15 cellular contexts compared by ENCODE assay signal in the genomic region with DNA sequence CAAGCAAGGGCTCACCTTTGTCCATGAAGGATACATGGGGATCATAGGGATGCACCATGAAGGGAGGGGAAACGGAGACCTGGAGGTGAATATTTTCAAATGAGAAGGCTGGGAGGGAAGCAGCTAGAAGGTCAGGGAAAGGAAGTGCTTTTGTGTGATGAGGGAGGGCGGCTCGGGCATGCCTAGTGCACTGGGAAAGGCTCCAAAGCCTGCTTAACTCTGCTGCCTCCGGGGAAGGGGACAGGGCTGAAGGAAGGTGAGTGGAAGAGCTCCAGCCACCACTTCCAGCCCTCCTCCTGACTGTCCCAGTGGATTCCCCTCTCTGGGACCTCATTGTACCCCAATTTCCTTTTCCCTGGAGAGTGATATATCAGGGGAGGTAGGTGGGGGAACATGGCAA.
DNase-seq lines count a peak whose midpoint lies in the region; ATAC-seq and TF ChIP-seq lines count a peak whose summit lies in the region.
"Had no signal": no experiment of that assay in that cellular context is flagged by ENCODE, and none has a peak within 500 bp of the region (broad histone marks: within the 10 kb centered on the region; RNA-seq: fewer than 3 reads in every experiment).

No MANE protein-coding gene starts in this region.

- H3K4me1 ChIP-seq in foreskin keratinocyte, result peaks cover 9% of the 10 kb centered on the region
- peaks cover 0 to 5% (median 0%) of the 10 kb centered on the region in 6 donors for H3K4me1 ChIP-seq in spleen
- H3K4me1 ChIP-seq: BLaER1 treated with 17β-estradiol and CSF1 and Interleukin-3, amounts not matched to agents 10 nM and 100 nM had no signal

- ATAC-seq in foreskin keratinocyte, result no peak
- ATAC-seq: activated naive CD4-positive, alpha-beta T cell treated with anti-CD3 and anti-CD28 coated beads, Interleukin-2, amount 50 U/mL, for 72 hours; natural killer cell had no signal

- DNase-seq in NCI-H510A treated with DMSO at 0.1 percent for 48 hours (lab: John Stamatoyannopoulos, UW) (peak; percentile 61), NCI-H510A (lab: John Stamatoyannopoulos, UW) (no peak), NCI-H82 treated with DMSO at 0.1 percent for 48 hours (lab: John Stamatoyannopoulos, UW; ENCODE audit: unreplicated experiment) (peak; percentile 33), foreskin keratinocyte (peak; percentile 7), spleen (peak; percentile 39), mesothelial cell of epicardium (ENCODE audit: low spot score in 2 of 2, unreplicated experiment in 2 of 2) (no peak), GM19240 (ENCODE audit: insufficient read length, low spot score) (no peak)
- no peak for DNase-seq in activated CD4-positive, alpha-beta T cell treated with anti-CD3 and anti-CD28 coated beads, Interleukin-2, amount 50 U/mL, for 48 hours
- DNase-seq: activated CD4-positive, alpha-beta memory T cell treated with anti-CD3 and anti-CD28 coated beads, Interleukin-2, amount 10 ng/mL, durations not matched to agents 7 days and 5 days; activated T-cell treated with anti-CD3 and anti-CD28 coated beads, Interleukin-2, amount 50 U/mL, for 24 hours; natural killer cell; stimulated activated CD4-positive, alpha-beta T cell treated with anti-CD3 and anti-CD28 coated beads, Interleukin-15, amount 100 ng/mL, for 24 hours had no signal

- peaks cover 9% of the 10 kb centered on the region for H3K4me1 Mint-ChIP-seq in mesothelial cell of epicardium
- H3K4me1 Mint-ChIP-seq: activated CD4-positive, alpha-beta memory T cell treated with anti-CD3 and anti-CD28 coated beads, Interleukin-2, amount 10 ng/mL, durations not matched to agents 7 days and 5 days; natural killer cell had no signal

- H3K4me3 ChIP-seq in spleen, result no peak overlapping the region
- H3K4me3 ChIP-seq: BLaER1 treated with 17β-estradiol and CSF1 and Interleukin-3, amounts not matched to agents 10 nM and 100 nM had no signal

- TF ChIP-seq CTCF in foreskin keratinocyte (conservative IDR thresholded peaks at IDR 0.05) (no peak), spleen (IDR thresholded peaks at IDR 0.05 in 8 of 11, conservative IDR thresholded peaks at IDR 0.05 in 3 of 11) (no peak), mesothelial cell of epicardium (IDR thresholded peaks at IDR 0.05; ENCODE audit: unreplicated experiment) (no peak)

- H3K27me3 Mint-ChIP-seq in mesothelial cell of epicardium (ENCODE audit: low read depth), result peaks cover 53% of the 10 kb centered on the region

- intact Hi-C loops in spleen (cut with DNase I; ENCODE audit: low total_unique reads), result no loop called here

- no peaks in the 10 kb centered on the region for H3K9me3 Mint-ChIP-seq in mesothelial cell of epicardium
- H3K9me3 Mint-ChIP-seq: activated CD4-positive, alpha-beta memory T cell treated with anti-CD3 and anti-CD28 coated beads, Interleukin-2, amount 10 ng/mL, durations not matched to agents 7 days and 5 days; activated naive CD4-positive, alpha-beta T cell treated with anti-CD3 and anti-CD28 coated beads, Interleukin-2, amount 50 U/mL, for 72 hours; activated T-cell treated with anti-CD3 and anti-CD28 coated beads, Interleukin-2, amount 50 U/mL, for 24 hours; natural killer cell; stimulated activated naive CD8-positive, alpha-beta T cell treated with anti-CD3 and anti-CD28 coated beads, Interleukin-15, Interleukin-2, amounts not matched to agents 100 ng/mL and 50 ng/mL, for 24 hours had no signal

- H3K36me3 ChIP-seq in spleen, result no peaks in the 10 kb centered on the region
- H3K36me3 ChIP-seq: BLaER1 treated with 17β-estradiol and CSF1 and Interleukin-3, amounts not matched to agents 10 nM and 100 nM had no signal

- H3K27ac Mint-ChIP-seq in mesothelial cell of epicardium, result no peak overlapping the region
- H3K27ac Mint-ChIP-seq: activated CD4-positive, alpha-beta memory T cell treated with anti-CD3 and anti-CD28 coated beads, Interleukin-2, amount 10 ng/mL, durations not matched to agents 7 days and 5 days; activated T-cell treated with anti-CD3 and anti-CD28 coated beads, Interleukin-2, amount 50 U/mL, for 24 hours; natural killer cell; stimulated activated naive CD8-positive, alpha-beta T cell treated with anti-CD3 and anti-CD28 coated beads, Interleukin-15, Interleukin-2, amounts not matched to agents 100 ng/mL and 50 ng/mL, for 24 hours had no signal

- H3K4me3 Mint-ChIP-seq in mesothelial cell of epicardium, result no peak overlapping the region
- H3K4me3 Mint-ChIP-seq: activated CD4-positive, alpha-beta memory T cell treated with anti-CD3 and anti-CD28 coated beads, Interleukin-2, amount 10 ng/mL, durations not matched to agents 7 days and 5 days; activated T-cell treated with anti-CD3 and anti-CD28 coated beads, Interleukin-2, amount 50 U/mL, for 24 hours; natural killer cell; stimulated activated naive CD8-positive, alpha-beta T cell treated with anti-CD3 and anti-CD28 coated beads, Interleukin-15, Interleukin-2, amounts not matched to agents 100 ng/mL and 50 ng/mL, for 24 hours had no signal

- H3K27ac ChIP-seq in foreskin keratinocyte (no peak overlapping the region), spleen (no peak overlapping the region)
- H3K27ac ChIP-seq: BLaER1 treated with 17β-estradiol and CSF1 and Interleukin-3, amounts not matched to agents 10 nM and 100 nM had no signal

- 21 to 38% (median 31%) methylated on average over 4 of the region's 4 CpGs for WGBS in spleen, 5 donors

- no peaks in the 10 kb centered on the region for H3K36me3 Mint-ChIP-seq in mesothelial cell of epicardium
- H3K36me3 Mint-ChIP-seq: activated naive CD4-positive, alpha-beta T cell treated with anti-CD3 and anti-CD28 coated beads, Interleukin-2, amount 50 U/mL, for 72 hours; natural killer cell had no signal

- TF ChIP-seq POLR2A in spleen (IDR thresholded peaks at IDR 0.05), result no peak

- H3K27me3 ChIP-seq in foreskin keratinocyte, result no peaks in the 10 kb centered on the region
- peaks cover 0 to 40% (median 14%) of the 10 kb centered on the region in 7 donors for H3K27me3 ChIP-seq in spleen (replicated peaks in 1 of 7)

- H3K9me3 ChIP-seq in spleen, result no peaks in the 10 kb centered on the region

Comparison
In these comparisons a context has a peak if more than half of its experiments do, and no peak if none do; other contexts are left out.
1. DNase-seq: peak in NCI-H510A treated with DMSO at 0.1 percent for 48 hours (single experiment), NCI-H82 treated with DMSO at 0.1 percent for 48 hours (single experiment), foreskin keratinocyte (2 of 2) and spleen (single experiment); none in NCI-H510A (single experiment), mesothelial cell of epicardium (0 of 2), activated CD4-positive, alpha-beta T cell treated with anti-CD3 and anti-CD28 coated beads, Interleukin-2, amount 50 U/mL, for 48 hours (0 of 2) and GM19240 (single experiment).